In the genomic region with DNA sequence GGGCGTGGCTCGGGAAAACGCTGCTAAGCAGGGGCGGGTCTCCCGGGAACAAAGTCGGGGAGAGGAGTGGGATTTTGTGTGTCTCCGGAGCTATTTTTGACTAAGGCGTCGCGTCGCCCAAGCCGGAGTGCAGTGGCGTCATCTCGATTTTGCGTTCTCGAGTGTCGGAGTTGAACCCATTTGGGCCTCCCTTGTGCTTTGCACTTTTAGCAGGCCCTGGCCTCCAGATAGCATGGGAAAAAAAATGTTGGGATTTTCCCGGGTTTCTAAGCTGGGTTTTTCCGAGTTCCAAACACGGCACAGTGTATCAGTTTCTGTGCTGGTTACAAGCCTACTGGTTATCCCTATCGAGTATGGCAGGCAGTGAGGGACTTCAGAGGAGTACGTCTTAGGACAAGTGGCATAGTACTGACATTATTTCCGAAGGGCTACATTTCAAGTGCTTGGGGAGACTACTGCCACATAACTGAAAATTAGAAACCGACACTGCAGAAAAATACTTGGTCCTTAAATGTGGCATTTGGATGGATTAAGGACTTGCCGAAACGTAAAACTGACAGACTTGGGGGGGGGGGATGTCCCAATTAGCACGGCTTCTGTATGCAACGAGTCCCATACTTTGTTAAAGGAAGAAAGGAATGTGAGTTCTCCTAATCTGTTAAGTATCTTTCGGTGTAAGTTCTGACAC, we compare ENCODE assay signal across 1 cellular context.
TF ChIP-seq lines count a peak whose summit lies in the region.

No MANE protein-coding gene starts in this region.

TF ChIP-seq in K562, 482 proteins besides CTCF, POLR2A, EP300 and RAD21 (continued from another document and continues in another):
- TF ChIP-seq CAMTA2 (CRISPR knock-in tag; conservative IDR thresholded peaks at IDR 0.05) = 0 out of 2 replicates have a peak, but pooled peaks have one; percentile 82
- TF ChIP-seq TCF7L2 (IDR thresholded peaks at IDR 0.05; ENCODE audit: low read depth, low read length) = peak; percentile 24; the same call in 1 of the 2 replicates
- TF ChIP-seq NFIC (IDR thresholded peaks at IDR 0.05) = peak; percentile 14
- TF ChIP-seq RCOR1 (IDR thresholded peaks at IDR 0.05; ENCODE audit: borderline replicate concordance in 1 of 2, low read depth in 2 of 2, low read length in 2 of 2) = peak in 1 of 2 experiments; percentile 1; a peak in 1 of 4 replicates
- TF ChIP-seq, protein P1, sequence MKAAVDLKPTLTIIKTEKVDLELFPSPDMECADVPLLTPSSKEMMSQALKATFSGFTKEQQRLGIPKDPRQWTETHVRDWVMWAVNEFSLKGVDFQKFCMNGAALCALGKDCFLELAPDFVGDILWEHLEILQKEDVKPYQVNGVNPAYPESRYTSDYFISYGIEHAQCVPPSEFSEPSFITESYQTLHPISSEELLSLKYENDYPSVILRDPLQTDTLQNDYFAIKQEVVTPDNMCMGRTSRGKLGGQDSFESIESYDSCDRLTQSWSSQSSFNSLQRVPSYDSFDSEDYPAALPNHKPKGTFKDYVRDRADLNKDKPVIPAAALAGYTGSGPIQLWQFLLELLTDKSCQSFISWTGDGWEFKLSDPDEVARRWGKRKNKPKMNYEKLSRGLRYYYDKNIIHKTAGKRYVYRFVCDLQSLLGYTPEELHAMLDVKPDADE (conservative IDR thresholded peaks at IDR 0.05; ENCODE audit: control insufficient read depth, low read depth, low read length) = peak; percentile 87
- TF ChIP-seq ZNF23 (CRISPR knock-in tag; IDR thresholded peaks at IDR 0.05) = peak; percentile 38
- TF ChIP-seq, protein P2, sequence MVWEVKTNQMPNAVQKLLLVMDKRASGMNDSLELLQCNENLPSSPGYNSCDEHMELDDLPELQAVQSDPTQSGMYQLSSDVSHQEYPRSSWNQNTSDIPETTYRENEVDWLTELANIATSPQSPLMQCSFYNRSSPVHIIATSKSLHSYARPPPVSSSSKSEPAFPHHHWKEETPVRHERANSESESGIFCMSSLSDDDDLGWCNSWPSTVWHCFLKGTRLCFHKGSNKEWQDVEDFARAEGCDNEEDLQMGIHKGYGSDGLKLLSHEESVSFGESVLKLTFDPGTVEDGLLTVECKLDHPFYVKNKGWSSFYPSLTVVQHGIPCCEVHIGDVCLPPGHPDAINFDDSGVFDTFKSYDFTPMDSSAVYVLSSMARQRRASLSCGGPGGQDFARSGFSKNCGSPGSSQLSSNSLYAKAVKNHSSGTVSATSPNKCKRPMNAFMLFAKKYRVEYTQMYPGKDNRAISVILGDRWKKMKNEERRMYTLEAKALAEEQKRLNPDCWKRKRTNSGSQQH (CRISPR knock-in tag; IDR thresholded peaks at IDR 0.05) = peak; percentile 99
- peak; percentile 47; the same call in 1 of the 2 replicates for TF ChIP-seq PYGO2 (tag; IDR thresholded peaks at IDR 0.05)
- TF ChIP-seq ZNF41 (CRISPR knock-in tag; conservative IDR thresholded peaks at IDR 0.05) = peak; percentile 40; the same call in 1 of the 2 replicates
- TF ChIP-seq EHMT2 (IDR thresholded peaks at IDR 0.05) = no peak
- TF ChIP-seq, protein P3, sequence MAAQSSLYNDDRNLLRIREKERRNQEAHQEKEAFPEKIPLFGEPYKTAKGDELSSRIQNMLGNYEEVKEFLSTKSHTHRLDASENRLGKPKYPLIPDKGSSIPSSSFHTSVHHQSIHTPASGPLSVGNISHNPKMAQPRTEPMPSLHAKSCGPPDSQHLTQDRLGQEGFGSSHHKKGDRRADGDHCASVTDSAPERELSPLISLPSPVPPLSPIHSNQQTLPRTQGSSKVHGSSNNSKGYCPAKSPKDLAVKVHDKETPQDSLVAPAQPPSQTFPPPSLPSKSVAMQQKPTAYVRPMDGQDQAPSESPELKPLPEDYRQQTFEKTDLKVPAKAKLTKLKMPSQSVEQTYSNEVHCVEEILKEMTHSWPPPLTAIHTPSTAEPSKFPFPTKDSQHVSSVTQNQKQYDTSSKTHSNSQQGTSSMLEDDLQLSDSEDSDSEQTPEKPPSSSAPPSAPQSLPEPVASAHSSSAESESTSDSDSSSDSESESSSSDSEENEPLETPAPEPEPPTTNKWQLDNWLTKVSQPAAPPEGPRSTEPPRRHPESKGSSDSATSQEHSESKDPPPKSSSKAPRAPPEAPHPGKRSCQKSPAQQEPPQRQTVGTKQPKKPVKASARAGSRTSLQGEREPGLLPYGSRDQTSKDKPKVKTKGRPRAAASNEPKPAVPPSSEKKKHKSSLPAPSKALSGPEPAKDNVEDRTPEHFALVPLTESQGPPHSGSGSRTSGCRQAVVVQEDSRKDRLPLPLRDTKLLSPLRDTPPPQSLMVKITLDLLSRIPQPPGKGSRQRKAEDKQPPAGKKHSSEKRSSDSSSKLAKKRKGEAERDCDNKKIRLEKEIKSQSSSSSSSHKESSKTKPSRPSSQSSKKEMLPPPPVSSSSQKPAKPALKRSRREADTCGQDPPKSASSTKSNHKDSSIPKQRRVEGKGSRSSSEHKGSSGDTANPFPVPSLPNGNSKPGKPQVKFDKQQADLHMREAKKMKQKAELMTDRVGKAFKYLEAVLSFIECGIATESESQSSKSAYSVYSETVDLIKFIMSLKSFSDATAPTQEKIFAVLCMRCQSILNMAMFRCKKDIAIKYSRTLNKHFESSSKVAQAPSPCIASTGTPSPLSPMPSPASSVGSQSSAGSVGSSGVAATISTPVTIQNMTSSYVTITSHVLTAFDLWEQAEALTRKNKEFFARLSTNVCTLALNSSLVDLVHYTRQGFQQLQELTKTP (IDR thresholded peaks at IDR 0.05; ENCODE audit: low read depth in 1 of 2, partially characterized antibody in 2 of 2) = peak; percentile 66 to 93
- TF ChIP-seq RBM39 (optimal IDR thresholded peaks at IDR 0.05; ENCODE audit: low read depth, low read length) = peak; percentile 77
- TF ChIP-seq ZNF583 (CRISPR knock-in tag; IDR thresholded peaks at IDR 0.05) = no peak
- TF ChIP-seq, protein P4, sequence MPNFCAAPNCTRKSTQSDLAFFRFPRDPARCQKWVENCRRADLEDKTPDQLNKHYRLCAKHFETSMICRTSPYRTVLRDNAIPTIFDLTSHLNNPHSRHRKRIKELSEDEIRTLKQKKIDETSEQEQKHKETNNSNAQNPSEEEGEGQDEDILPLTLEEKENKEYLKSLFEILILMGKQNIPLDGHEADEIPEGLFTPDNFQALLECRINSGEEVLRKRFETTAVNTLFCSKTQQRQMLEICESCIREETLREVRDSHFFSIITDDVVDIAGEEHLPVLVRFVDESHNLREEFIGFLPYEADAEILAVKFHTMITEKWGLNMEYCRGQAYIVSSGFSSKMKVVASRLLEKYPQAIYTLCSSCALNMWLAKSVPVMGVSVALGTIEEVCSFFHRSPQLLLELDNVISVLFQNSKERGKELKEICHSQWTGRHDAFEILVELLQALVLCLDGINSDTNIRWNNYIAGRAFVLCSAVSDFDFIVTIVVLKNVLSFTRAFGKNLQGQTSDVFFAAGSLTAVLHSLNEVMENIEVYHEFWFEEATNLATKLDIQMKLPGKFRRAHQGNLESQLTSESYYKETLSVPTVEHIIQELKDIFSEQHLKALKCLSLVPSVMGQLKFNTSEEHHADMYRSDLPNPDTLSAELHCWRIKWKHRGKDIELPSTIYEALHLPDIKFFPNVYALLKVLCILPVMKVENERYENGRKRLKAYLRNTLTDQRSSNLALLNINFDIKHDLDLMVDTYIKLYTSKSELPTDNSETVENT (CRISPR knock-in tag; IDR thresholded peaks at IDR 0.05) = peak; percentile 88
- TF ChIP-seq, protein P5, sequence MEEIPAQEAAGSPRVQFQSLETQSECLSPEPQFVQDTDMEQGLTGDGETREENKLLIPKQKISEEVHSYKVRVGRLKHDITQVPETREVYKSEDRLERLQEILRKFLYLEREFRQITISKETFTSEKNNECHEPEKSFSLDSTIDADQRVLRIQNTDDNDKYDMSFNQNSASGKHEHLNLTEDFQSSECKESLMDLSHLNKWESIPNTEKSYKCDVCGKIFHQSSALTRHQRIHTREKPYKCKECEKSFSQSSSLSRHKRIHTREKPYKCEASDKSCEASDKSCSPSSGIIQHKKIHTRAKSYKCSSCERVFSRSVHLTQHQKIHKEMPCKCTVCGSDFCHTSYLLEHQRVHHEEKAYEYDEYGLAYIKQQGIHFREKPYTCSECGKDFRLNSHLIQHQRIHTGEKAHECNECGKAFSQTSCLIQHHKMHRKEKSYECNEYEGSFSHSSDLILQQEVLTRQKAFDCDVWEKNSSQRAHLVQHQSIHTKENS (CRISPR knock-in tag; IDR thresholded peaks at IDR 0.05) = 0 out of 2 replicates have a peak, but pooled peaks have one; percentile 42
- TF ChIP-seq SMAD3 (CRISPR knock-in tag; conservative IDR thresholded peaks at IDR 0.05) = peak; percentile 88
- peak; percentile 15; the same call in 1 of the 2 replicates for TF ChIP-seq FOXP1 (CRISPR knock-in tag; IDR thresholded peaks at IDR 0.05)
- TF ChIP-seq, protein P6, sequence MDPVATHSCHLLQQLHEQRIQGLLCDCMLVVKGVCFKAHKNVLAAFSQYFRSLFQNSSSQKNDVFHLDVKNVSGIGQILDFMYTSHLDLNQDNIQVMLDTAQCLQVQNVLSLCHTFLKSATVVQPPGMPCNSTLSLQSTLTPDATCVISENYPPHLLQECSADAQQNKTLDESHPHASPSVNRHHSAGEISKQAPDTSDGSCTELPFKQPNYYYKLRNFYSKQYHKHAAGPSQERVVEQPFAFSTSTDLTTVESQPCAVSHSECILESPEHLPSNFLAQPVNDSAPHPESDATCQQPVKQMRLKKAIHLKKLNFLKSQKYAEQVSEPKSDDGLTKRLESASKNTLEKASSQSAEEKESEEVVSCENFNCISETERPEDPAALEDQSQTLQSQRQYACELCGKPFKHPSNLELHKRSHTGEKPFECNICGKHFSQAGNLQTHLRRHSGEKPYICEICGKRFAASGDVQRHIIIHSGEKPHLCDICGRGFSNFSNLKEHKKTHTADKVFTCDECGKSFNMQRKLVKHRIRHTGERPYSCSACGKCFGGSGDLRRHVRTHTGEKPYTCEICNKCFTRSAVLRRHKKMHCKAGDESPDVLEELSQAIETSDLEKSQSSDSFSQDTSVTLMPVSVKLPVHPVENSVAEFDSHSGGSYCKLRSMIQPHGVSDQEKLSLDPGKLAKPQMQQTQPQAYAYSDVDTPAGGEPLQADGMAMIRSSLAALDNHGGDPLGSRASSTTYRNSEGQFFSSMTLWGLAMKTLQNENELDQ (CRISPR knock-in tag; IDR thresholded peaks at IDR 0.05; ENCODE audit: borderline replicate concordance) = peak; percentile 87; the same call in 1 of the 2 replicates
- TF ChIP-seq, protein P7, sequence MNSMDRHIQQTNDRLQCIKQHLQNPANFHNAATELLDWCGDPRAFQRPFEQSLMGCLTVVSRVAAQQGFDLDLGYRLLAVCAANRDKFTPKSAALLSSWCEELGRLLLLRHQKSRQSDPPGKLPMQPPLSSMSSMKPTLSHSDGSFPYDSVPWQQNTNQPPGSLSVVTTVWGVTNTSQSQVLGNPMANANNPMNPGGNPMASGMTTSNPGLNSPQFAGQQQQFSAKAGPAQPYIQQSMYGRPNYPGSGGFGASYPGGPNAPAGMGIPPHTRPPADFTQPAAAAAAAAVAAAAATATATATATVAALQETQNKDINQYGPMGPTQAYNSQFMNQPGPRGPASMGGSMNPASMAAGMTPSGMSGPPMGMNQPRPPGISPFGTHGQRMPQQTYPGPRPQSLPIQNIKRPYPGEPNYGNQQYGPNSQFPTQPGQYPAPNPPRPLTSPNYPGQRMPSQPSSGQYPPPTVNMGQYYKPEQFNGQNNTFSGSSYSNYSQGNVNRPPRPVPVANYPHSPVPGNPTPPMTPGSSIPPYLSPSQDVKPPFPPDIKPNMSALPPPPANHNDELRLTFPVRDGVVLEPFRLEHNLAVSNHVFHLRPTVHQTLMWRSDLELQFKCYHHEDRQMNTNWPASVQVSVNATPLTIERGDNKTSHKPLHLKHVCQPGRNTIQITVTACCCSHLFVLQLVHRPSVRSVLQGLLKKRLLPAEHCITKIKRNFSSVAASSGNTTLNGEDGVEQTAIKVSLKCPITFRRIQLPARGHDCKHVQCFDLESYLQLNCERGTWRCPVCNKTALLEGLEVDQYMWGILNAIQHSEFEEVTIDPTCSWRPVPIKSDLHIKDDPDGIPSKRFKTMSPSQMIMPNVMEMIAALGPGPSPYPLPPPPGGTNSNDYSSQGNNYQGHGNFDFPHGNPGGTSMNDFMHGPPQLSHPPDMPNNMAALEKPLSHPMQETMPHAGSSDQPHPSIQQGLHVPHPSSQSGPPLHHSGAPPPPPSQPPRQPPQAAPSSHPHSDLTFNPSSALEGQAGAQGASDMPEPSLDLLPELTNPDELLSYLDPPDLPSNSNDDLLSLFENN (IDR thresholded peaks at IDR 0.05; ENCODE audit: low read depth in 2 of 2, low read length in 2 of 2) = peak in 1 of 2 experiments; percentile 66; a peak in 1 of 4 replicates
- peak; percentile 88 for TF ChIP-seq TGIF2 (CRISPR knock-in tag; IDR thresholded peaks at IDR 0.05)
- peak in 1 of 2 experiments; percentile 31; a peak in 1 of 4 replicates for TF ChIP-seq KDM1A (IDR thresholded peaks at IDR 0.05)
- peak; percentile 15 to 50; a peak in 1 of 4 replicates for TF ChIP-seq ARNT (IDR thresholded peaks at IDR 0.05)
- peak; percentile 100 for TF ChIP-seq ZC3H4 (CRISPR knock-in tag; IDR thresholded peaks at IDR 0.05; ENCODE audit: borderline replicate concordance)
- peak; percentile 90 for TF ChIP-seq ZNF445 (CRISPR knock-in tag; IDR thresholded peaks at IDR 0.05; ENCODE audit: low read depth)
- TF ChIP-seq EP400 (IDR thresholded peaks at IDR 0.05) = 0 out of 2 replicates have a peak, but pooled peaks have one; percentile 15
- TF ChIP-seq NFIX (CRISPR knock-in tag; IDR thresholded peaks at IDR 0.05; ENCODE audit: low read depth) = no peak
- no peak for TF ChIP-seq POU5F1 (IDR thresholded peaks at IDR 0.05; ENCODE audit: borderline replicate concordance, low read depth, low read length, partially characterized antibody)
- TF ChIP-seq, protein P8, sequence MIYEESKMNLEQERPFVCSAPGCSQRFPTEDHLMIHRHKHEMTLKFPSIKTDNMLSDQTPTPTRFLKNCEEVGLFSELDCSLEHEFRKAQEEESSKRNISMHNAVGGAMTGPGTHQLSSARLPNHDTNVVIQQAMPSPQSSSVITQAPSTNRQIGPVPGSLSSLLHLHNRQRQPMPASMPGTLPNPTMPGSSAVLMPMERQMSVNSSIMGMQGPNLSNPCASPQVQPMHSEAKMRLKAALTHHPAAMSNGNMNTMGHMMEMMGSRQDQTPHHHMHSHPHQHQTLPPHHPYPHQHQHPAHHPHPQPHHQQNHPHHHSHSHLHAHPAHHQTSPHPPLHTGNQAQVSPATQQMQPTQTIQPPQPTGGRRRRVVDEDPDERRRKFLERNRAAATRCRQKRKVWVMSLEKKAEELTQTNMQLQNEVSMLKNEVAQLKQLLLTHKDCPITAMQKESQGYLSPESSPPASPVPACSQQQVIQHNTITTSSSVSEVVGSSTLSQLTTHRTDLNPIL (CRISPR knock-in tag; IDR thresholded peaks at IDR 0.05) = peak; percentile 89
- peak; percentile 11; the same call in 1 of the 2 replicates for TF ChIP-seq RFX5 (IDR thresholded peaks at IDR 0.05; ENCODE audit: low read depth, low read length)
- TF ChIP-seq ZNF436 (CRISPR knock-in tag; IDR thresholded peaks at IDR 0.05) = peak; percentile 88
- TF ChIP-seq SMAD1 (IDR thresholded peaks at IDR 0.05; ENCODE audit: low read depth, low read length, partially characterized antibody) = peak; percentile 85
- TF ChIP-seq RNF2 (IDR thresholded peaks at IDR 0.05) = no peak
- TF ChIP-seq THRAP3 (IDR thresholded peaks at IDR 0.05; ENCODE audit: borderline replicate concordance) = peak; percentile 91
- TF ChIP-seq SMC3 (conservative IDR thresholded peaks at IDR 0.05; ENCODE audit: insufficient read depth, low read depth, low read length) = no peak
- TF ChIP-seq, protein P9, sequence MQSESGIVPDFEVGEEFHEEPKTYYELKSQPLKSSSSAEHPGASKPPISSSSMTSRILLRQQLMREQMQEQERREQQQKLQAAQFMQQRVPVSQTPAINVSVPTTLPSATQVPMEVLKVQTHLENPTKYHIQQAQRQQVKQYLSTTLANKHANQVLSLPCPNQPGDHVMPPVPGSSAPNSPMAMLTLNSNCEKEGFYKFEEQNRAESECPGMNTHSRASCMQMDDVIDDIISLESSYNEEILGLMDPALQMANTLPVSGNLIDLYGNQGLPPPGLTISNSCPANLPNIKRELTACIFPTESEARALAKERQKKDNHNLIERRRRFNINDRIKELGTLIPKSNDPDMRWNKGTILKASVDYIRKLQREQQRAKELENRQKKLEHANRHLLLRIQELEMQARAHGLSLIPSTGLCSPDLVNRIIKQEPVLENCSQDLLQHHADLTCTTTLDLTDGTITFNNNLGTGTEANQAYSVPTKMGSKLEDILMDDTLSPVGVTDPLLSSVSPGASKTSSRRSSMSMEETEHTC (IDR thresholded peaks at IDR 0.05) = 0 out of 2 replicates have a peak, but pooled peaks have one; percentile 28
